In genomic region chr1:43904660-43905551, GRCh38 we compare ENCODE assay signal across 1 cellular context.
TF ChIP-seq lines count a peak whose summit lies in the region.

No MANE protein-coding gene starts in this region.

TF ChIP-seq in K562, 482 proteins besides CTCF, POLR2A, EP300 and RAD21 (continued from another document):
- TF ChIP-seq, protein P1, sequence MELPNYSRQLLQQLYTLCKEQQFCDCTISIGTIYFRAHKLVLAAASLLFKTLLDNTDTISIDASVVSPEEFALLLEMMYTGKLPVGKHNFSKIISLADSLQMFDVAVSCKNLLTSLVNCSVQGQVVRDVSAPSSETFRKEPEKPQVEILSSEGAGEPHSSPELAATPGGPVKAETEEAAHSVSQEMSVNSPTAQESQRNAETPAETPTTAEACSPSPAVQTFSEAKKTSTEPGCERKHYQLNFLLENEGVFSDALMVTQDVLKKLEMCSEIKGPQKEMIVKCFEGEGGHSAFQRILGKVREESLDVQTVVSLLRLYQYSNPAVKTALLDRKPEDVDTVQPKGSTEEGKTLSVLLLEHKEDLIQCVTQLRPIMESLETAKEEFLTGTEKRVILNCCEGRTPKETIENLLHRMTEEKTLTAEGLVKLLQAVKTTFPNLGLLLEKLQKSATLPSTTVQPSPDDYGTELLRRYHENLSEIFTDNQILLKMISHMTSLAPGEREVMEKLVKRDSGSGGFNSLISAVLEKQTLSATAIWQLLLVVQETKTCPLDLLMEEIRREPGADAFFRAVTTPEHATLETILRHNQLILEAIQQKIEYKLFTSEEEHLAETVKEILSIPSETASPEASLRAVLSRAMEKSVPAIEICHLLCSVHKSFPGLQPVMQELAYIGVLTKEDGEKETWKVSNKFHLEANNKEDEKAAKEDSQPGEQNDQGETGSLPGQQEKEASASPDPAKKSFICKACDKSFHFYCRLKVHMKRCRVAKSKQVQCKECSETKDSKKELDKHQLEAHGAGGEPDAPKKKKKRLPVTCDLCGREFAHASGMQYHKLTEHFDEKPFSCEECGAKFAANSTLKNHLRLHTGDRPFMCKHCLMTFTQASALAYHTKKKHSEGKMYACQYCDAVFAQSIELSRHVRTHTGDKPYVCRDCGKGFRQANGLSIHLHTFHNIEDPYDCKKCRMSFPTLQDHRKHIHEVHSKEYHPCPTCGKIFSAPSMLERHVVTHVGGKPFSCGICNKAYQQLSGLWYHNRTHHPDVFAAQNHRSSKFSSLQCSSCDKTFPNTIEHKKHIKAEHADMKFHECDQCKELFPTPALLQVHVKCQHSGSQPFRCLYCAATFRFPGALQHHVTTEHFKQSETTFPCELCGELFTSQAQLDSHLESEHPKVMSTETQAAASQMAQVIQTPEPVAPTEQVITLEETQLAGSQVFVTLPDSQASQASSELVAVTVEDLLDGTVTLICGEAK (IDR thresholded peaks at IDR 0.05), result no peak
- TF ChIP-seq, protein P1 (CRISPR knock-in tag; IDR thresholded peaks at IDR 0.05), result no peak
- TF ChIP-seq, protein P2, sequence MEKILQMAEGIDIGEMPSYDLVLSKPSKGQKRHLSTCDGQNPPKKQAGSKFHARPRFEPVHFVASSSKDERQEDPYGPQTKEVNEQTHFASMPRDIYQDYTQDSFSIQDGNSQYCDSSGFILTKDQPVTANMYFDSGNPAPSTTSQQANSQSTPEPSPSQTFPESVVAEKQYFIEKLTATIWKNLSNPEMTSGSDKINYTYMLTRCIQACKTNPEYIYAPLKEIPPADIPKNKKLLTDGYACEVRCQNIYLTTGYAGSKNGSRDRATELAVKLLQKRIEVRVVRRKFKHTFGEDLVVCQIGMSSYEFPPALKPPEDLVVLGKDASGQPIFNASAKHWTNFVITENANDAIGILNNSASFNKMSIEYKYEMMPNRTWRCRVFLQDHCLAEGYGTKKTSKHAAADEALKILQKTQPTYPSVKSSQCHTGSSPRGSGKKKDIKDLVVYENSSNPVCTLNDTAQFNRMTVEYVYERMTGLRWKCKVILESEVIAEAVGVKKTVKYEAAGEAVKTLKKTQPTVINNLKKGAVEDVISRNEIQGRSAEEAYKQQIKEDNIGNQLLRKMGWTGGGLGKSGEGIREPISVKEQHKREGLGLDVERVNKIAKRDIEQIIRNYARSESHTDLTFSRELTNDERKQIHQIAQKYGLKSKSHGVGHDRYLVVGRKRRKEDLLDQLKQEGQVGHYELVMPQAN (IDR thresholded peaks at IDR 0.05; ENCODE audit: borderline replicate concordance), result no peak
- peak; percentile 95 for TF ChIP-seq ZNF263 (CRISPR knock-in tag; IDR thresholded peaks at IDR 0.05; ENCODE audit: borderline replicate concordance)
- no peak for TF ChIP-seq HNRNPLL (IDR thresholded peaks at IDR 0.05; ENCODE audit: low read depth, low read length, poor library complexity, severe bottlenecking)
- TF ChIP-seq ZNF277 (CRISPR knock-in tag; IDR thresholded peaks at IDR 0.05; ENCODE audit: borderline replicate concordance), result no peak
